27 cellular contexts compared by ENCODE assay signal in the genomic region with DNA sequence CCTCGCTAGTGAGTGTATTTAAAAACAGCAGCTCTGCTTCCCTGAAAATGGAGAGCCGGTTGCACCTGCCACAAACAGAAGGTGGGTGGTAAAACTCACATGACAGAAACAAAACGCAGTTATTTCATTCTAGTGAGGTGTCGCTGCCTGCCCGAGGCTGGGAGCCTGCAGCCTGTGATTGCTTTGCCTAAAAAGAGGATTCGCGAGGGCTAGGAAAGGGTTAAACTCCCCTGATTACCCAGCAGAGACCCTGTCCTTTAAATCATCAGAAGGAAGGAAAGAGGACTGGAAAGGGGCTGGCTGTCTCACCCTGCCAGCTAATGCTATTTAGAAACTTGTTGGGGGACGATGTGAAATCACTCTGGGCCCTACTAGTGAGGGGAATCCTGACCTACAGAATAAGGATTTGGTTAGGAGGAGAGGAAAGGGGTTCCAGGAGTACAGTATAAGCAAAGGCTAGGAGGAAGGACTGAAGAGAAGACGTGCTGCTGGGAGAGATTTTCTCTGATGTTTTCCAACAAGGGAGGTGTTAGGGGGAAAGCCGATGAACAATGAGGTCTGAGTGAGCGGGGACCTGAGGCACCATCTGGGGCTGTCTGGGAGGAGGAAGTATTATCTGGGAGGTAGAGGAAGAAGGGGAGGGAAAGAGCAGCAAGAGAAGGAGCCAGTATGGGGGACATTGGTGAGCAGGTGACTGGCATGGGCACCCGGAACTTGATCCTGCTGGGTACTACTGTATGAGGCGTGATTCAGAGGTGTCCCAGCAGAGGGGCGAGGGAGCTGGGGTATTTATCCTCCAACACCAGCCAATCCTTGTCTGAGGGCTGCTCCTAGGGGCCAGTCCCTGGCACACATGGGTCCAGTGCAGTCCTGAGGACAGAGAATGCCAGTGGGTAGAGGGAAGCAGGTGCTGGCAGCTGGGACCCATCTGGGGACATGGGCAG. TPM values are rescaled to one million over a fixed set of nuclear protein-coding genes. Genes with fewer than 3 reads are reported as not detected.
A peak's percentile ranks its signal among the peaks of the same experiment; 100 is the strongest.
DNase-seq lines count a peak whose midpoint lies in the region; ATAC-seq, FAIRE-seq and TF ChIP-seq lines count a peak whose summit lies in the region.
"Had no signal": no experiment of that assay in that cellular context is flagged by ENCODE, and none has a peak within 500 bp of the region (broad histone marks: within the 10 kb centered on the region; RNA-seq: fewer than 3 reads in every experiment).

No MANE protein-coding gene starts in this region.

- DNase-seq in NCI-H524 (lab: John Stamatoyannopoulos, UW) (peak; percentile 45 to 54), NCI-H524 treated with DMSO at 0.1 percent for 48 hours (lab: John Stamatoyannopoulos, UW) (no peak), NCI-H2107 (lab: John Stamatoyannopoulos, UW) (peak; percentile 28), H1 (ENCODE audit: low read depth in 1 of 2, low spot score in 2 of 2) (no peak), neuronal stem cell (ENCODE audit: low spot score) (no peak)
- no peak for DNase-seq in activated naive CD4-positive, alpha-beta T cell treated with Interleukin-2 at 50 U/mL for 16 hours
- DNase-seq: C1 segment of cervical spinal cord, Calu3, cerebellar nuclear complex, erythroblast, GDM1, H9, KG1, left ventricle myocardium inferior, NCI-H2029 treated with DMSO at 0.1 percent for 48 hours, SJCRH30, substantia nigra had no signal

- no peaks in the 10 kb centered on the region for H3K36me3 ChIP-seq in H1 (ENCODE audit: control insufficient read depth in 2 of 4, insufficient read depth in 4 of 4, low read length in 3 of 4)
- H3K36me3 ChIP-seq in neuronal stem cell (replicated peaks in 1 of 2; ENCODE audit: control insufficient read depth in 2 of 2, insufficient read depth in 2 of 2, low read length in 2 of 2): no peaks in the 10 kb centered on the region
- H3K36me3 ChIP-seq: left ventricle myocardium inferior, neutrophil, prostate gland, SJCRH30 had no signal

- no peak for TF ChIP-seq RAD21 in H1 (IDR thresholded peaks at IDR 0.05 in 1 of 2, conservative IDR thresholded peaks at IDR 0.05 in 1 of 2; ENCODE audit: low read depth in 2 of 2, low read length in 2 of 2)

- POLR2A ChIA-PET in H1 (lab: Charles Lee; ENCODE audit: partially characterized antibody): no interaction called here

- H3K4me1 ChIP-seq in H1 (replicated peaks in 1 of 4; ENCODE audit: control insufficient read depth in 3 of 4, insufficient read depth in 4 of 4, low read length in 3 of 4) (peaks cover 0 to 28% (median 6%) of the 10 kb centered on the region in 4 experiments; a peak in 5 of 7 replicates), neuronal stem cell (ENCODE audit: control insufficient read depth in 2 of 2, insufficient read depth in 1 of 2, low read depth in 1 of 2, low read length in 2 of 2) (peaks cover 38 to 52% of the 10 kb centered on the region in 2 donors)
- H3K4me1 ChIP-seq: left ventricle myocardium inferior, prostate gland, SJCRH30 had no signal

- H3K4ac ChIP-seq in H1 (replicated peaks; ENCODE audit: insufficient read length, low read depth, low read length): no peak overlapping the region
- peak overlapping the region; percentile 66 for H3K4ac ChIP-seq in neuronal stem cell (ENCODE audit: low read length)

- no peak overlapping the region for H4K91ac ChIP-seq in H1 (replicated peaks; ENCODE audit: insufficient read length, low read length)
- H4K91ac ChIP-seq in neuronal stem cell (ENCODE audit: low read depth, low read length, poor library complexity): peak overlapping the region; percentile 31

- no peaks in the 10 kb centered on the region for H3K9me3 ChIP-seq in H1 (ENCODE audit: insufficient read depth in 2 of 2, low read depth in 1 of 2, low read length in 1 of 2)
- no peaks in the 10 kb centered on the region for H3K9me3 ChIP-seq in neuronal stem cell (replicated peaks in 1 of 2; ENCODE audit: control insufficient read depth in 2 of 2, insufficient read depth in 1 of 2, low read depth in 1 of 2, low read length in 2 of 2)
- H3K9me3 ChIP-seq: left ventricle myocardium inferior, neutrophil, prostate gland, SJCRH30 had no signal

- H3K23me2 ChIP-seq in H1 (ENCODE audit: low read depth, low read length): 0 out of 2 replicates have a peak, but pooled peaks cover 2% of the 10 kb centered on the region

- WGBS in H1 (ENCODE audit: extremely low coverage in 1 of 2, insufficient coverage in 1 of 2, insufficient read length in 1 of 2, insufficient replicate concordance in 2 of 2, low coverage in 1 of 2, low lambda C conversion rate in 2 of 2, missing lambda C conversion rate in 1 of 2), 2 experiments: 40% methylated on average over 14 of the region's 14 CpGs; no CpG with 5 or more reads in 1 of the 2 experiments
- no CpG with 5 or more reads among the region's 14 CpGs for WGBS in neuronal stem cell (ENCODE audit: extremely low coverage in 2 of 2, insufficient read length in 2 of 2, insufficient replicate concordance in 1 of 2), 2 donors

- no peak overlapping the region for H4K5ac ChIP-seq in H1 (ENCODE audit: insufficient read length, low read depth, low read length)

- H3K27me3 ChIP-seq in H1 (replicated peaks in 1 of 4; ENCODE audit: control insufficient read depth in 3 of 4, extremely low read depth in 1 of 4, insufficient read depth in 3 of 4, low read length in 3 of 4): no peaks in the 10 kb centered on the region; a peak in 1 of 7 replicates
- no peaks in the 10 kb centered on the region for H3K27me3 ChIP-seq in neuronal stem cell (ENCODE audit: control insufficient read depth in 3 of 3, insufficient read depth in 3 of 3, low read depth in 1 of 3, low read length in 3 of 3)
- H3K27me3 ChIP-seq: SJCRH30 had no signal

- CTCF ChIA-PET in H1 (lab: Charles Lee; ENCODE audit: partially characterized antibody): interaction anchor here (0.8 to 1.2 kb wide), 3 partner anchors 8 to 89 kb away, joined by 3 to 4 read pairs (median 3); no protein-coding TSS in a partner anchor

- no peaks in the 10 kb centered on the region; the same call in 1 of the 2 replicates for H3K79me1 ChIP-seq in H1 (ENCODE audit: low read depth, low read length)
- no peaks in the 10 kb centered on the region for H3K79me1 ChIP-seq in neuronal stem cell (ENCODE audit: low read depth, low read length)

- H3K18ac ChIP-seq in H1 (ENCODE audit: extremely low read depth, low read length) (no peak overlapping the region), neuronal stem cell (ENCODE audit: low read length) (peak overlapping the region; percentile 94)

- no peaks in the 10 kb centered on the region for H3K79me2 ChIP-seq in H1 (ENCODE audit: control insufficient read depth in 1 of 2, insufficient read depth in 2 of 2, low read length in 2 of 2)

- peak overlapping the region; percentile 34; the same call in 1 of the 2 replicates for H2BK20ac ChIP-seq in H1 (ENCODE audit: low read length)

- TF ChIP-seq POLR2A in H1 (IDR thresholded peaks at IDR 0.05; ENCODE audit: control extremely low read depth in 1 of 2, low read depth in 2 of 2, low read length in 2 of 2): no peak

- no peak overlapping the region for H3K27ac ChIP-seq in H1 (ENCODE audit: low read depth, low read length)
- H3K27ac ChIP-seq in neuronal stem cell (replicated peaks; ENCODE audit: low read length): peak overlapping the region; percentile 95
- H3K27ac ChIP-seq: left ventricle myocardium inferior, neutrophil, prostate gland, SJCRH30, VCaP had no signal

- H2BK12ac ChIP-seq in H1 (ENCODE audit: low read depth, low read length) (no peak overlapping the region), neuronal stem cell (ENCODE audit: low read length) (peak overlapping the region; percentile 76)

- 0 out of 8 replicates have a peak overlapping the region, but pooled peaks of 1 of the 4 experiments have one; percentile 5 for H3K4me3 ChIP-seq in H1 (ENCODE audit: extremely low read depth in 1 of 4, insufficient read depth in 2 of 4, low read depth in 3 of 4, low read length in 4 of 4)
- peak overlapping the region in 1 of 2 donors; percentile 24 for H3K4me3 ChIP-seq in neuronal stem cell (ENCODE audit: low read length in 2 of 2)
- H3K4me3 ChIP-seq: left ventricle myocardium inferior, prostate gland, SJCRH30 had no signal

- FAIRE-seq in H1 (lab: Jason Lieb, UNC): no peak
- FAIRE-seq: astrocyte, GM18507 had no signal

- H2BK5ac ChIP-seq in H1 (ENCODE audit: low read depth, low read length) (no peak overlapping the region), neuronal stem cell (ENCODE audit: low read length) (peak overlapping the region; percentile 88)

- H2BK15ac ChIP-seq in H1 (ENCODE audit: low read length): 0 out of 2 replicates have a peak overlapping the region, but pooled peaks have one; percentile 72
- H2BK15ac ChIP-seq in neuronal stem cell (ENCODE audit: low read length): no peak overlapping the region

- TF ChIP-seq EP300 in H1 (IDR thresholded peaks at IDR 0.05; ENCODE audit: borderline replicate concordance in 1 of 2, low read depth in 2 of 2, low read length in 2 of 2): no peak

- H4K8ac ChIP-seq in H1 (ENCODE audit: extremely low read depth, insufficient read depth, low read length) (no peak overlapping the region), neuronal stem cell (ENCODE audit: low read depth, low read length) (no peak overlapping the region)

- H4K20me1 ChIP-seq in H1 (replicated peaks in 1 of 2; ENCODE audit: control insufficient read depth in 1 of 2, insufficient read depth in 2 of 2, low read length in 2 of 2): peaks cover 0 to 4% of the 10 kb centered on the region in 2 experiments

- no peak overlapping the region for H3K14ac ChIP-seq in H1 (ENCODE audit: insufficient read length)
- no peak overlapping the region for H3K14ac ChIP-seq in neuronal stem cell (ENCODE audit: low read length)

- H2BK120ac ChIP-seq in H1 (replicated peaks; ENCODE audit: low read depth, low read length): peak overlapping the region; percentile 3
- H2BK120ac ChIP-seq in neuronal stem cell (ENCODE audit: low read depth, low read length): peak overlapping the region; percentile 99

- H2AK5ac ChIP-seq in H1 (ENCODE audit: low read depth, low read length) (no peak overlapping the region), neuronal stem cell (ENCODE audit: low read depth, low read length) (peak overlapping the region; percentile 98)

- H3K4me2 ChIP-seq in H1 (ENCODE audit: insufficient read depth in 1 of 2, low read depth in 2 of 2, low read length in 2 of 2): peak overlapping the region; percentile 19 to 27; a peak in 2 of 4 replicates
- peak overlapping the region; percentile 45 for H3K4me2 ChIP-seq in neuronal stem cell (ENCODE audit: insufficient read depth, low read length, poor library complexity, severe bottlenecking)

- H3K9ac ChIP-seq in H1 (replicated peaks in 1 of 4; ENCODE audit: extremely low read depth in 1 of 4, low read depth in 3 of 4, low read length in 3 of 4) (no peak overlapping the region), neuronal stem cell (ENCODE audit: low read depth, low read length, poor library complexity) (peak overlapping the region; percentile 44)

- H3K56ac ChIP-seq in H1 (replicated peaks; ENCODE audit: insufficient read length, low read depth, low read length): no peak overlapping the region

- TF ChIP-seq CTCF in H1 (IDR thresholded peaks at IDR 0.05; ENCODE audit: control extremely low read depth in 1 of 3, insufficient read depth in 1 of 3, low read depth in 1 of 3, low read length in 3 of 3): no peak

- no peak for ATAC-seq in GM21526 (IDR thresholded peaks at IDR 0.05; ENCODE audit: low FRiP score, unreplicated experiment)
- ATAC-seq: activated T-helper 17 cell treated with anti-CD3 and anti-CD28 coated beads, Interleukin-2, amount 50 U/mL, for 72 hours had no signal

- no peak overlapping the region for H3K23ac ChIP-seq in H1 (ENCODE audit: insufficient read length)
- H3K23ac ChIP-seq in neuronal stem cell (ENCODE audit: low read depth, low read length, poor library complexity): no peak overlapping the region

- H2AFZ ChIP-seq in H1 (ENCODE audit: low read length): no peak overlapping the region; the same call in 1 of the 2 replicates
- H2AFZ ChIP-seq in neuronal stem cell (ENCODE audit: low read length): peak overlapping the region; percentile 72

RNA-seq across cellular contexts. Expression of a gene that starts 55.7 kb away (rescaled TPM):
- total RNA-seq in H1 (2021; fragmentation: NEBNext Ultra II Directional; extraction: Animal tissue kit (Norgen Biotek cat#: 25700)): 218 and 223 TPM in 2 replicates
- polyA plus RNA-seq in H1 (2011; rRNA removed): 96.8 and 146 TPM in 2 replicates
- polyA plus RNA-seq in H1 (2011; cell fraction: cytosol; rRNA removed): 87.7 TPM
- 278 TPM for polyA plus RNA-seq in H1 (2011; cell fraction: nucleus; rRNA removed)
- polyA plus RNA-seq in H1 (2012, experiment 1 of 2): 73.0 to 132 TPM (median 116 TPM) in 4 replicates
- 60.0 TPM for polyA plus RNA-seq in H1 (2012, experiment 2 of 2)
- 124 TPM for polyA plus RNA-seq in H1 (2013, experiment 1 of 2)
- 122 TPM for polyA plus RNA-seq in H1 (2013, experiment 2 of 2)
- 192 and 241 TPM in 2 replicates for polyA minus RNA-seq in H1 (2011; rRNA and poly(A)+ RNA removed)
- 212 TPM for polyA minus RNA-seq in H1 (2011; cell fraction: cytosol; rRNA and poly(A)+ RNA removed)
- polyA minus RNA-seq in H1 (2011; cell fraction: nucleus; rRNA and poly(A)+ RNA removed): 157 TPM
- polyA plus RNA-seq in neuronal stem cell (2013, experiment 1 of 2): 162 TPM
- 172 TPM for polyA plus RNA-seq in neuronal stem cell (2013, experiment 2 of 2)

RNA-seq across cellular contexts. Expression of a gene that starts 58.9 kb away (rescaled TPM):
- not detected in 2 replicates for total RNA-seq in H1 (2021; fragmentation: NEBNext Ultra II Directional; extraction: Animal tissue kit (Norgen Biotek cat#: 25700))
- not detected in 2 replicates for polyA plus RNA-seq in H1 (2011; rRNA removed)
- not detected for polyA plus RNA-seq in H1 (2011; cell fraction: cytosol; rRNA removed)
- polyA plus RNA-seq in H1 (2011; cell fraction: nucleus; rRNA removed): not detected
- not detected in 4 replicates for polyA plus RNA-seq in H1 (2012, experiment 1 of 2)
- not detected for polyA plus RNA-seq in H1 (2012, experiment 2 of 2)
- not detected for polyA plus RNA-seq in H1 (2013, experiment 1 of 2)
- polyA plus RNA-seq in H1 (2013, experiment 2 of 2): not detected
- polyA minus RNA-seq in H1 (2011; rRNA and poly(A)+ RNA removed): not detected in 2 replicates
- polyA minus RNA-seq in H1 (2011; cell fraction: cytosol; rRNA and poly(A)+ RNA removed): not detected
- not detected for polyA minus RNA-seq in H1 (2011; cell fraction: nucleus; rRNA and poly(A)+ RNA removed)
- polyA plus RNA-seq in neuronal stem cell (2013, experiment 1 of 2): 0.13 TPM
- 0.08 TPM for polyA plus RNA-seq in neuronal stem cell (2013, experiment 2 of 2)
- total RNA-seq: activated T-helper 17 cell treated with anti-CD3 and anti-CD28 coated beads, Interleukin-2, amount 50 U/mL, for 72 hours; astrocyte; Calu3; H9; left ventricle myocardium inferior; mononuclear cell; SJCRH30; ureter had no signal
- polyA plus RNA-seq: AG04450 had no signal

Comparison
In these comparisons a context has a peak if more than half of its experiments do, and no peak if none do; other contexts are left out.
1. DNase-seq: peak in NCI-H524 (2 of 2) and NCI-H2107 (single experiment); none in NCI-H524 treated with DMSO at 0.1 percent for 48 hours (single experiment), H1 (0 of 2), neuronal stem cell (single experiment) and activated naive CD4-positive, alpha-beta T cell treated with Interleukin-2 at 50 U/mL for 16 hours (single experiment).